In genomic region chr14:71206766-71207371, GRCh38 we compare ENCODE assay signal across 10 cellular contexts.
DNase-seq lines count a peak whose midpoint lies in the region; ATAC-seq and TF ChIP-seq lines count a peak whose summit lies in the region.
"Had no signal": no experiment of that assay in that cellular context is flagged by ENCODE, and none has a peak within 500 bp of the region (broad histone marks: within the 10 kb centered on the region; RNA-seq: fewer than 3 reads in every experiment).

No MANE protein-coding gene starts in this region.

- H3K4me1 ChIP-seq in RWPE2 (ENCODE audit: insufficient read depth, poor library complexity, severe bottlenecking), result no peaks in the 10 kb centered on the region
- H3K4me1 ChIP-seq: breast epithelium had no signal

- no peak overlapping the region for H3K4me3 ChIP-seq in RWPE2 (ENCODE audit: severe bottlenecking)
- H3K4me3 ChIP-seq in fibroblast of pulmonary artery (replicated peaks; ENCODE audit: low read depth, low read length), result no peak overlapping the region
- H3K4me3 ChIP-seq: breast epithelium had no signal

- H3K36me3 ChIP-seq in RWPE2 (ENCODE audit: low read depth), result no peaks in the 10 kb centered on the region
- H3K36me3 ChIP-seq: breast epithelium had no signal

- TF ChIP-seq CTCF in RWPE2 (IDR thresholded peaks at IDR 0.05; ENCODE audit: poor library complexity, severe bottlenecking), result no peak
- TF ChIP-seq CTCF in fibroblast of pulmonary artery (IDR thresholded peaks at IDR 0.05; ENCODE audit: low read length, missing control alignments), result no peak

- no peaks in the 10 kb centered on the region for H3K27me3 ChIP-seq in RWPE2 (ENCODE audit: insufficient read depth, poor library complexity, severe bottlenecking)
- H3K27me3 ChIP-seq: breast epithelium had no signal

- ATAC-seq in RWPE2 (ENCODE audit: low read depth) (peak; percentile 90), GM21786 (IDR thresholded peaks at IDR 0.05; ENCODE audit: unreplicated experiment) (no peak), GM19351 (IDR thresholded peaks at IDR 0.05; ENCODE audit: unreplicated experiment) (no peak)

- no peaks in the 10 kb centered on the region for H3K9me3 ChIP-seq in RWPE2 (ENCODE audit: severe bottlenecking)
- H3K9me3 ChIP-seq: breast epithelium had no signal

- no peak overlapping the region for H3K27ac ChIP-seq in RWPE2 (ENCODE audit: poor library complexity, severe bottlenecking)
- H3K27ac ChIP-seq: breast epithelium had no signal

- DNase-seq in GM04503 (ENCODE audit: low read depth) (peak; percentile 75), RWPE2 (ENCODE audit: low spot score) (no peak), fibroblast of pulmonary artery (ENCODE audit: low read depth) (peak; percentile 91), renal cortical epithelial cell (ENCODE audit: low read depth) (peak; percentile 86), NCI-H1436 treated with DMSO at 0.1 percent for 48 hours (lab: John Stamatoyannopoulos, UW) (no peak), activated T-cell treated with anti-CD3 and anti-CD28 coated beads for 4 hours (no peak)
- DNase-seq: stimulated activated naive CD4-positive, alpha-beta T cell treated with Interleukin-2 at 50 U/mL for 16 hours had no signal

Comparison
In these comparisons a context has a peak if more than half of its experiments do, and no peak if none do; other contexts are left out.
1. DNase-seq: peak in GM04503 (single experiment), fibroblast of pulmonary artery (single experiment) and renal cortical epithelial cell (single experiment); none in RWPE2 (single experiment), NCI-H1436 treated with DMSO at 0.1 percent for 48 hours (single experiment) and activated T-cell treated with anti-CD3 and anti-CD28 coated beads for 4 hours (single experiment).